8 cellular contexts compared by ENCODE assay signal in the genomic region with DNA sequence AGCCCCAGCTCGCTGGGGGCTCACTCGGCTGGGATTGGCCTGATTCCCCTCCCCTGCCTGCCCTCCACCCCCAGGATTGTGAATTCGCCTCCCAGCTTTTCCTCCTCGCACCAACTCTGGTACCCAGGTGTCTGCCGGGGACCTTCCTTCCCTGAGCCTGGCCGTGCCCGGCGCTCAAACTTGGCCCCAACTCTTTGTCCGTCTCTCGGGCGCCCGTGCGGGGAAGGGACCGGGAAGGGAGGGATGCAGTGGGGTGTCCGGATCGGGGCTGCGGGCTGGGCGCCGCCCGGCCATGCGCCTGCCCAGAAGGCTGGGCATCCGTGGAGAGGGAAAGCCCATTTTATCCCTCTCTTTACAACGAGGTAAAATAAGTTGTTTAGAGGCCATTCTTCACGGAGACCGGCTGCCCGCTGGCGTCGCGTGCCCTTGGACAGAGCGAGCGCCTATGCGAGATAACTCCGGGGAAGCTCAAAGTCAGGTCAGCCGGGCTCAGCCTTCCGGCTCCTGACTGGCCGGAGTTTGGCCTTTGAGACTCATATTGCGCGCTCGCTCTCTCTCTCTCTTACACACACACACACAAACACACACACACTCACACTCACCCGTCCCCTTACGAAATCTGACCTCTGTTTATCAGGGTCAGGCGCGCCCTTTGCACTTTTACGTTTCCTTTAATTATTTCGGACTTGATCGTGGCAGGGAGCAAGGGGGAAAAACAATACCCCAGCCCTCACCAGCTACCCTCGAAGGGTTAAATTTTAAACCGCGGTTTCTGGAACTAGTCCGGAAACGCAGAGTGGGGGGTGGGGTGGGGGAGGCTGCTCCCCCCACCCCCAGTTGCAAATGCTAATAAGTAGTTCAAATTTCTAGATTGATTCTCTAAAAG. TPM values are rescaled to one million over a fixed set of nuclear protein-coding genes. Genes with fewer than 3 reads are reported as not detected.
DNase-seq lines count a peak whose midpoint lies in the region; ATAC-seq and TF ChIP-seq lines count a peak whose summit lies in the region.

No MANE protein-coding gene starts in this region.

- peaks cover 41% of the 10 kb centered on the region for H3K4me1 Mint-ChIP-seq in activated B cell treated with CpG ODN at 0.5 μM for 24 hours

- CTCF ChIA-PET in activated B cell treated with CpG ODN at 0.5 μM for 24 hours (lab: Charles Lee), result interaction anchor here (0.6 to 1.5 kb wide), 7 partner anchors 14 to 1479 kb away, joined by 3 to 5 read pairs (median 3); no protein-coding TSS in a partner anchor

- no peaks in the 10 kb centered on the region for H3K9me3 Mint-ChIP-seq in activated B cell treated with CpG ODN at 0.5 μM for 24 hours

- peak overlapping the region; percentile 83 to 91 for H3K27ac ChIP-seq in tibial artery

- H3K36me3 Mint-ChIP-seq in activated B cell treated with CpG ODN at 0.5 μM for 24 hours (ENCODE audit: low read depth), result no peaks in the 10 kb centered on the region

- TF ChIP-seq CTCF in activated B cell treated with CpG ODN at 0.5 μM for 24 hours (IDR thresholded peaks at IDR 0.05), result no peak
- TF ChIP-seq CTCF in epithelial cell of esophagus (IDR thresholded peaks at IDR 0.05; ENCODE audit: insufficient read depth, low read depth, low read length, missing control alignments), result no peak
- TF ChIP-seq CTCF in mucosa of descending colon (IDR thresholded peaks at IDR 0.05), result no peak
- TF ChIP-seq CTCF in tibial artery (IDR thresholded peaks at IDR 0.05), result no peak

- H3K4me3 Mint-ChIP-seq in activated B cell treated with CpG ODN at 0.5 μM for 24 hours, result peak overlapping the region; percentile 90

- H3K9me3 ChIP-seq in mucosa of descending colon (no peaks in the 10 kb centered on the region), tibial artery (no peaks in the 10 kb centered on the region)

- DNase-seq in activated gamma-delta T cell treated with Interleukin-2 at 50 U/mL for 16 hours, result peak; percentile 5
- DNase-seq in activated gamma-delta T cell (lab: John Stamatoyannopoulos, UW), result no peak
- DNase-seq in activated B cell treated with CpG ODN at 0.5 μM for 24 hours, result peak; percentile 24
- peak; percentile 27 for DNase-seq in epithelial cell of esophagus (ENCODE audit: low read depth)
- DNase-seq in mucosa of descending colon, result peak; percentile 69 to 70 (median 70)
- peak; percentile 58 to 78 for DNase-seq in tibial artery

- H3K27me3 Mint-ChIP-seq in activated B cell treated with CpG ODN at 0.5 μM for 24 hours, result peaks cover 44% of the 10 kb centered on the region

- H3K4me3 ChIP-seq in epithelial cell of esophagus (ENCODE audit: low read length) (peak overlapping the region; percentile 78), mucosa of descending colon (peak overlapping the region; percentile 47), tibial artery (peak overlapping the region; percentile 63 to 78)

- no peaks in the 10 kb centered on the region for H3K27me3 ChIP-seq in tibial artery

- intact Hi-C loops in activated B cell treated with CpG ODN at 0.5 μM for 24 hours (cut with micrococcal nuclease), result loop anchor here (2.0 to 10.0 kb wide), 9 partner anchors 171 to 1374 kb away; a partner anchor contains a TSS
- intact Hi-C loops in mucosa of descending colon (cut with DNase I, micrococcal nuclease), result loop anchor here in 1 of 2 donors (5.0 kb wide), 1 partner anchor 1099 kb away; no protein-coding TSS in a partner anchor
- intact Hi-C loops in tibial artery (cut with DNase I; ENCODE audit: low total_unique reads), result loop anchor here (5.0 to 10.0 kb wide), 3 partner anchors 166 to 1477 kb away; no protein-coding TSS in a partner anchor

- no peak overlapping the region for H3K27ac Mint-ChIP-seq in activated B cell treated with CpG ODN at 0.5 μM for 24 hours

- POLR2A ChIA-PET in activated B cell treated with CpG ODN at 0.5 μM for 24 hours (lab: Charles Lee), result no interaction called here

- H3K4me1 ChIP-seq in mucosa of descending colon (ENCODE audit: low read depth) (peaks cover 8% of the 10 kb centered on the region), tibial artery (peaks cover 0 to 25% (median 2%) of the 10 kb centered on the region in 4 donors)

- ATAC-seq in activated B cell treated with CpG ODN at 0.5 μM for 24 hours (ENCODE audit: low read depth) (no peak), mucosa of descending colon (peak; percentile 61), HG03135 (IDR thresholded peaks at IDR 0.05; ENCODE audit: unreplicated experiment) (no peak), HG03354 (IDR thresholded peaks at IDR 0.05; ENCODE audit: poor library complexity, severe bottlenecking, unreplicated experiment) (no peak)

- no peaks in the 10 kb centered on the region for H3K36me3 ChIP-seq in mucosa of descending colon (ENCODE audit: low read depth)
- no peaks in the 10 kb centered on the region for H3K36me3 ChIP-seq in tibial artery

RNA-seq across cellular contexts. Expression of a gene that starts 0.8 kb away (rescaled TPM):
- 0.15 and 0.18 TPM in 2 replicates for total RNA-seq in activated B cell treated with CpG ODN at 0.5 μM for 24 hours
- 10 to 100 TPM; 17.7 to 48.1 (median 25.1) TPM for total RNA-seq in mucosa of descending colon

Comparison
In these comparisons a context has a peak if more than half of its experiments do, and no peak if none do; other contexts are left out.
1. RNA of a gene that starts 0.8 kb away (total RNA-seq): 17.7 to 48.1 TPM in mucosa of descending colon; 0.15 to 0.18 TPM in activated B cell treated with CpG ODN at 0.5 μM for 24 hours; every median in the first group is over 10 times any median in the second.
2. Peak in every context shown above with its lines, with median percentiles within 50 percentile points of each other: H3K4me3 ChIP-seq.